8 cellular contexts compared by ENCODE assay signal in the genomic region with DNA sequence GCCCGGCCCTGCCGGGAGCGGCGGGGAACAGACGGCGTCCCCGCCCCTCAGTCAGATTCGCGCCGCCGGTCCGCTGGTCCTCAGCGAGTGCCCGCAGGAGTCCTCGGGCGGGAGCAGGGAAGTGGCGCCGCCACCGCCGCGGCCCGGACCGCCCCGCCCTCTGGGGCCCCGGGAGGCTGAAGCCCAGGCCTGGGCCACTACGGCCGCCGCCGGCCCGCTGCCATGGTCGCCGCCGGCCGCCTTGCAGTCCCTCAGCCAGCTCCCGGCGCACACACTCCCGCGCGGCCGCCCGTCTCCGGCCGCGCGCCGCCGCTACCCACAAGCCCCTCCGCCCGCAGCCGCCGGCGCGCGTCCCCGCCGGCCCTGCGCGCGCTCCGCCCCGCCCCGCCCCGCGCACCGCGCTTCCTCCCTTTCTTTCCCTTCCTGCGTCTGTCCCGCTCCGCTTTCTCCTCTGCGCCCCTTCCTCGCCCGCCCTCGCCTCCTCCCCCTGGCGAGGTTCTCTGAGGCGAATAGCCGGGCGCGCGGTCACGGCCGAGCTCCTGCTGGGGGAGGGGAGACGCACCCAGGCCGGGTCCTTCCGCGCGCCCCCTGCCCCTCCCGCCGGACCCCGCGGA. TPM values are rescaled to one million over a fixed set of nuclear protein-coding genes. Genes with fewer than 3 reads are reported as not detected.
A peak's percentile ranks its signal among the peaks of the same experiment; 100 is the strongest.
DNase-seq lines count a peak whose midpoint lies in the region; ATAC-seq and TF ChIP-seq lines count a peak whose summit lies in the region.

A gene (minus strand): TSS at position 295 of the 614 bp plus-strand sequence. CDS start 500 bp downstream, outside the sequence.

- no peaks in the 10 kb centered on the region for H3K36me3 ChIP-seq in Loucy (ENCODE audit: insufficient read depth, low read length)
- H3K36me3 ChIP-seq in gastroesophageal sphincter = no peaks in the 10 kb centered on the region

- H3K4me3 ChIP-seq in Loucy (ENCODE audit: low read length, poor library complexity, severe bottlenecking) (peak within 1 kb of the TSS; percentile 87), gastroesophageal sphincter (peak within 1 kb of the TSS; percentile 66 to 91)

- H3K9me3 Mint-ChIP-seq in activated naive CD4-positive, alpha-beta T cell treated with anti-CD3 and anti-CD28 coated beads, Interleukin-2, amount 10 ng/mL, durations not matched to agents 7 days and 5 days = no peaks in the 10 kb centered on the region

- peak within 1 kb of the TSS; percentile 82 for H3K9ac ChIP-seq in Loucy (ENCODE audit: low read depth, low read length, poor library complexity, severe bottlenecking)

- no peak for TF ChIP-seq CTCF in Loucy (conservative IDR thresholded peaks at IDR 0.05; ENCODE audit: low read length)
- no peak for TF ChIP-seq CTCF in gastroesophageal sphincter (IDR thresholded peaks at IDR 0.05)

- peak within 1 kb of the TSS; percentile 79; the same call in 1 of the 2 replicates for H2AFZ ChIP-seq in Loucy (ENCODE audit: low read length)

- H3K9me3 ChIP-seq in Loucy (ENCODE audit: insufficient read depth, low read depth, low read length) = no peaks in the 10 kb centered on the region
- H3K9me3 ChIP-seq in gastroesophageal sphincter = no peaks in the 10 kb centered on the region

- peaks cover 28% of the 10 kb centered on the region for H3K4me1 Mint-ChIP-seq in activated naive CD4-positive, alpha-beta T cell treated with anti-CD3 and anti-CD28 coated beads, Interleukin-2, amount 10 ng/mL, durations not matched to agents 7 days and 5 days

- H3F3A ChIP-seq in Loucy (ENCODE audit: low read depth) = peaks cover 17% of the 10 kb centered on the region

- peaks cover 8% of the 10 kb centered on the region for H3K36me3 Mint-ChIP-seq in activated naive CD4-positive, alpha-beta T cell treated with anti-CD3 and anti-CD28 coated beads, Interleukin-2, amount 10 ng/mL, durations not matched to agents 7 days and 5 days

- H4K20me1 ChIP-seq in Loucy (ENCODE audit: insufficient read depth, low read length, poor library complexity, severe bottlenecking) = peaks cover 43% of the 10 kb centered on the region

- no peaks in the 10 kb centered on the region for H3K9me2 ChIP-seq in Loucy (replicated peaks; ENCODE audit: low read depth, low read length)

- DNase-seq in EL = peak; percentile 88
- DNase-seq in GOT3 (lab: John Stamatoyannopoulos, UW) = peak; percentile 34
- DNase-seq in SK-MEL-5 (ENCODE audit: low read depth, low spot score) = peak; percentile 91
- peak; percentile 75 for DNase-seq in activated naive CD4-positive, alpha-beta T cell treated with anti-CD3 and anti-CD28 coated beads, Interleukin-2, amount 10 ng/mL, durations not matched to agents 7 days and 5 days
- DNase-seq in nucleus accumbens (lab: John Stamatoyannopoulos, UW) = peak in 53 of 56 donors; percentile 39 to 88 (median 76)

- TF ChIP-seq EP300 in gastroesophageal sphincter (IDR thresholded peaks at IDR 0.05) = no peak

- H3K27ac Mint-ChIP-seq in activated naive CD4-positive, alpha-beta T cell treated with anti-CD3 and anti-CD28 coated beads, Interleukin-2, amount 10 ng/mL, durations not matched to agents 7 days and 5 days = peak within 1 kb of the TSS; percentile 90

- peak within 1 kb of the TSS; percentile 90 for H3K4me2 ChIP-seq in Loucy (ENCODE audit: low read depth, low read length, poor library complexity, severe bottlenecking)

- H3K4me3 Mint-ChIP-seq in activated naive CD4-positive, alpha-beta T cell treated with anti-CD3 and anti-CD28 coated beads, Interleukin-2, amount 10 ng/mL, durations not matched to agents 7 days and 5 days = peak within 1 kb of the TSS; percentile 100

- H3K27me3 ChIP-seq in Loucy (ENCODE audit: insufficient read depth, low read length, poor library complexity, severe bottlenecking) (peaks cover 5% of the 10 kb centered on the region), gastroesophageal sphincter (no peaks in the 10 kb centered on the region)

- TF ChIP-seq POLR2A in gastroesophageal sphincter (IDR thresholded peaks at IDR 0.05) = peak; percentile 80 to 87

- 0% methylated on average over 2 of the region's 90 CpGs; no CpG with 5 or more reads in 1 of the 2 donors for WGBS in gastroesophageal sphincter (ENCODE audit: low coverage in 1 of 2), 2 donors

- in situ Hi-C loops in SK-MEL-5 (cut with HindIII; ENCODE audit: low pct_unique_long_range_greater_than_20kb, low sequenced_read_pairs) = no loop called here

- H3K27me3 Mint-ChIP-seq in activated naive CD4-positive, alpha-beta T cell treated with anti-CD3 and anti-CD28 coated beads, Interleukin-2, amount 10 ng/mL, durations not matched to agents 7 days and 5 days = peaks cover 16% of the 10 kb centered on the region

- peaks cover 48% of the 10 kb centered on the region for H3K79me2 ChIP-seq in Loucy (ENCODE audit: insufficient read depth, low read length)

- CTCF ChIA-PET in activated naive CD4-positive, alpha-beta T cell treated with anti-CD3 and anti-CD28 coated beads, Interleukin-2, amount 10 ng/mL, durations not matched to agents 7 days and 5 days (lab: Charles Lee) = interaction anchor here (1.0 to 1.9 kb wide), 2 partner anchors 74 to 215 kb away, joined by 3 to 4 read pairs; no protein-coding TSS in a partner anchor

- peak; percentile 91 for ATAC-seq in gastroesophageal sphincter

- H3K4me1 ChIP-seq in Loucy (ENCODE audit: insufficient read depth, low read length, poor library complexity, severe bottlenecking) (peaks cover 31% of the 10 kb centered on the region), gastroesophageal sphincter (peaks cover 0 to 40% (median 9%) of the 10 kb centered on the region in 3 donors)

- H3K27ac ChIP-seq in gastroesophageal sphincter (peak within 1 kb of the TSS; percentile 87 to 99 (median 98)), temporal lobe (ENCODE audit: low read depth, low read length) (peak within 1 kb of the TSS; percentile 82)

RNA-seq across cellular contexts. Expression of the gene that starts here (rescaled TPM):
- total RNA-seq in SK-MEL-5 (2014; rRNA removed; shearing (Covaris generic)) = 21.9 and 25.0 TPM in 2 replicates
- 15.1 and 23.6 TPM in 2 replicates for polyA plus RNA-seq in SK-MEL-5 (2015; cell fraction: cytosol; rRNA removed)
- 10.7 and 16.6 TPM in 2 replicates for polyA plus RNA-seq in SK-MEL-5 (2015; cell fraction: nucleus; rRNA removed)
- total RNA-seq in gastroesophageal sphincter (100 to 1,000 TPM; 102 to 130 (median 113) TPM), temporal lobe (47.5 TPM)

Comparison
In these comparisons a context has a peak if more than half of its experiments do, and no peak if none do; other contexts are left out.
1. Peak in every context shown above with its lines: DNase-seq, ATAC-seq, H3K4me3 ChIP-seq and H3K27ac ChIP-seq.
2. DNase-seq: peak in every context shown above with its lines; median percentile 91 in SK-MEL-5; 88 in EL; 76 in nucleus accumbens; 75 in activated naive CD4-positive, alpha-beta T cell treated with anti-CD3 and anti-CD28 coated beads, Interleukin-2, amount 10 ng/mL, durations not matched to agents 7 days and 5 days; 34 in GOT3.